20 cellular contexts compared by ENCODE assay signal in genomic region chr2:128371648-128372345, GRCh38. TPM values are rescaled to one million over a fixed set of nuclear protein-coding genes. Genes with fewer than 3 reads are reported as not detected.
DNase-seq lines count a peak whose midpoint lies in the region; ATAC-seq, FAIRE-seq and TF ChIP-seq lines count a peak whose summit lies in the region.
"Had no signal": no experiment of that assay in that cellular context is flagged by ENCODE, and none has a peak within 500 bp of the region (broad histone marks: within the 10 kb centered on the region; RNA-seq: fewer than 3 reads in every experiment).

No MANE protein-coding gene starts in this region.

- H3K4me1 ChIP-seq in OCI-LY7 (ENCODE audit: insufficient read depth, low read length, poor library complexity, severe bottlenecking) (no peaks in the 10 kb centered on the region), kidney (ENCODE audit: control insufficient read depth in 1 of 2, insufficient read depth in 1 of 2, low read depth in 1 of 2, low read length in 2 of 2) (peaks cover 0 to 30% of the 10 kb centered on the region in 2 donors)
- H3K4me1 ChIP-seq: left ventricle myocardium inferior had no signal

- POLR2A ChIA-PET in OCI-LY7 (lab: Charles Lee), result interaction anchor here (0.6 kb wide), 2 partner anchors 43 to 530 kb away, joined by 4 read pairs; no protein-coding TSS in a partner anchor

- no peaks in the 10 kb centered on the region for H3K9me2 ChIP-seq in OCI-LY7 (ENCODE audit: insufficient read depth, low read length)

- TF ChIP-seq CTCF in OCI-LY7 (conservative IDR thresholded peaks at IDR 0.05; ENCODE audit: low read length) (no peak), kidney (IDR thresholded peaks at IDR 0.05; ENCODE audit: borderline replicate concordance, extremely low read depth, insufficient read depth) (no peak), lower leg skin (IDR thresholded peaks at IDR 0.05) (no peak)

- no peaks in the 10 kb centered on the region for H3K9me3 Mint-ChIP-seq in stimulated activated naive B cell treated with anti-CD40 and anti-IgM and Interleukin-4, amounts not matched to agents 10 μg/mL and 1 μg/mL and 100 μg/mL, for 72 hours
- H3K9me3 Mint-ChIP-seq: activated naive CD4-positive, alpha-beta T cell treated with anti-CD3 and anti-CD28 coated beads, Interleukin-2, amount 50 U/mL, for 24 hours had no signal

- TF ChIP-seq POLR2A in lower leg skin (IDR thresholded peaks at IDR 0.05), result no peak

- CTCF ChIA-PET in OCI-LY7 (lab: Charles Lee; ENCODE audit: unreplicated experiment), result no interaction called here

- no peaks in the 10 kb centered on the region for H4K20me1 ChIP-seq in OCI-LY7 (ENCODE audit: insufficient read depth, low read length)

- H3K79me2 ChIP-seq in OCI-LY7 (ENCODE audit: insufficient read depth, low read depth, low read length), result no peaks in the 10 kb centered on the region

- no peaks in the 10 kb centered on the region for H3K9me3 ChIP-seq in OCI-LY7 (ENCODE audit: low read length)
- no peaks in the 10 kb centered on the region for H3K9me3 ChIP-seq in kidney (ENCODE audit: control insufficient read depth in 1 of 2, low read length in 2 of 2)
- H3K9me3 ChIP-seq: heart right ventricle, left ventricle myocardium inferior, uterus had no signal

- no peak overlapping the region for H3K9ac ChIP-seq in kidney (ENCODE audit: low read length in 2 of 2)
- H3K9ac ChIP-seq: KMS-11 had no signal

- no peaks in the 10 kb centered on the region for H3K27me3 Mint-ChIP-seq in stimulated activated naive B cell treated with anti-CD40 and anti-IgM and Interleukin-4, amounts not matched to agents 10 μg/mL and 1 μg/mL and 100 μg/mL, for 72 hours
- H3K27me3 Mint-ChIP-seq: activated naive CD4-positive, alpha-beta T cell treated with anti-CD3 and anti-CD28 coated beads, Interleukin-2, amount 50 U/mL, for 24 hours had no signal

- ATAC-seq in stimulated activated naive B cell treated with anti-CD40 and anti-IgM and Interleukin-4, amounts not matched to agents 10 μg/mL and 1 μg/mL and 100 μg/mL, for 72 hours (replicated peaks), result peak; percentile 38 to 44
- ATAC-seq in HG03469 (IDR thresholded peaks at IDR 0.05; ENCODE audit: unreplicated experiment) (no peak), HG02571 (IDR thresholded peaks at IDR 0.05; ENCODE audit: unreplicated experiment) (no peak)
- ATAC-seq: heart right ventricle had no signal

- no TSS peak for BruUV-seq in OCI-LY7 (replicated peaks; lab: Mats Ljungman, UMichigan)

- peak; percentile 41 for DNase-seq in activated effector memory CD4-positive, alpha-beta T cell treated with anti-CD3 and anti-CD28 coated beads, Interleukin-2, amount 50 U/mL, for 16 hours
- DNase-seq in activated effector memory CD4-positive, alpha-beta T cell treated with Interleukin-2 at 50 U/mL for 16 hours, result no peak
- peak; percentile 15 for DNase-seq in OCI-LY7 (ENCODE audit: low spot score)
- peak; percentile 48 for DNase-seq in kidney
- no peak for DNase-seq in stimulated activated naive B cell treated with anti-CD40 and anti-IgM and Interleukin-4, amounts not matched to agents 10 μg/mL and 1 μg/mL and 100 μg/mL, for 72 hours
- no peak for DNase-seq in lower leg skin (ENCODE audit: low spot score in 2 of 2)
- DNase-seq: activated CD8-positive, alpha-beta memory T cell treated with anti-CD3 and anti-CD28 coated beads for 24 hours; activated T-cell treated with anti-CD3 and anti-CD28 coated beads, Interleukin-2, amount 50 U/mL, for 48 hours; heart right ventricle; left ventricle myocardium inferior; NCI-H1048; NCI-H2029 treated with DMSO at 0.1 percent for 48 hours; T1000 had no signal

- H3K36me3 ChIP-seq in OCI-LY7 (ENCODE audit: insufficient read depth, low read length) (no peaks in the 10 kb centered on the region), kidney (ENCODE audit: control insufficient read depth in 1 of 2, insufficient read depth in 2 of 2, low read length in 2 of 2) (no peaks in the 10 kb centered on the region)
- H3K36me3 ChIP-seq: heart right ventricle, left ventricle myocardium inferior, uterus had no signal

- no peak overlapping the region for H3K4me3 Mint-ChIP-seq in stimulated activated naive B cell treated with anti-CD40 and anti-IgM and Interleukin-4, amounts not matched to agents 10 μg/mL and 1 μg/mL and 100 μg/mL, for 72 hours
- H3K4me3 Mint-ChIP-seq: activated naive CD4-positive, alpha-beta T cell treated with anti-CD3 and anti-CD28 coated beads, Interleukin-2, amount 50 U/mL, for 24 hours had no signal

- H2AFZ ChIP-seq in OCI-LY7 (ENCODE audit: low read length), result no peak overlapping the region

- FAIRE-seq in kidney (lab: Jason Lieb, UNC), result no peak
- FAIRE-seq: RCC 7860 had no signal

- H3K36me3 Mint-ChIP-seq in stimulated activated naive B cell treated with anti-CD40 and anti-IgM and Interleukin-4, amounts not matched to agents 10 μg/mL and 1 μg/mL and 100 μg/mL, for 72 hours, result no peaks in the 10 kb centered on the region
- H3K36me3 Mint-ChIP-seq: activated naive CD4-positive, alpha-beta T cell treated with anti-CD3 and anti-CD28 coated beads, Interleukin-2, amount 50 U/mL, for 24 hours had no signal

- H3K4me2 ChIP-seq in OCI-LY7 (ENCODE audit: low read length), result no peak overlapping the region
- H3K4me2 ChIP-seq: KMS-11 had no signal

- H3K27ac Mint-ChIP-seq in stimulated activated naive B cell treated with anti-CD40 and anti-IgM and Interleukin-4, amounts not matched to agents 10 μg/mL and 1 μg/mL and 100 μg/mL, for 72 hours, result no peak overlapping the region
- H3K27ac Mint-ChIP-seq: activated naive CD4-positive, alpha-beta T cell treated with anti-CD3 and anti-CD28 coated beads, Interleukin-2, amount 50 U/mL, for 24 hours had no signal

- WGBS in lower leg skin, 2 donors, result 88 to 96% methylated on average over 6 to 11 of the region's 11 CpGs

- H3K4me1 Mint-ChIP-seq in stimulated activated naive B cell treated with anti-CD40 and anti-IgM and Interleukin-4, amounts not matched to agents 10 μg/mL and 1 μg/mL and 100 μg/mL, for 72 hours, result peaks cover 0 to 3% of the 10 kb centered on the region in 2 donors
- H3K4me1 Mint-ChIP-seq: activated naive CD4-positive, alpha-beta T cell treated with anti-CD3 and anti-CD28 coated beads, Interleukin-2, amount 50 U/mL, for 24 hours had no signal

- intact Hi-C loops in OCI-LY7 (cut with micrococcal nuclease; ENCODE audit: unreplicated experiment), result no loop called here
- intact Hi-C loops in kidney (cut with DNase I), result no loop called here
- intact Hi-C loops in lower leg skin (cut with DNase I; ENCODE audit: low total_unique reads), result no loop called here

- H3K4me3 ChIP-seq in OCI-LY7 (ENCODE audit: low read depth, low read length, poor library complexity, severe bottlenecking) (no peak overlapping the region), kidney (ENCODE audit: low read length in 2 of 2) (no peak overlapping the region), lower leg skin (ENCODE audit: low read depth, poor library complexity, severe bottlenecking) (no peak overlapping the region)
- H3K4me3 ChIP-seq: heart right ventricle, left ventricle myocardium inferior, uterus had no signal

- H3K27ac ChIP-seq in OCI-LY7 (ENCODE audit: low read depth, low read length, poor library complexity, severe bottlenecking) (no peak overlapping the region), kidney (ENCODE audit: low read depth in 2 of 2, low read length in 2 of 2) (no peak overlapping the region)
- H3K27ac ChIP-seq: 22Rv1, heart right ventricle, KMS-11, left ventricle myocardium inferior, uterus had no signal

RNA-seq across cellular contexts. Expression of gene HS6ST1, which starts 53.1 kb away (rescaled TPM):
- total RNA-seq in OCI-LY7 (2014; rRNA removed; shearing (Covaris generic)), result 12.0 and 17.6 TPM in 2 replicates
- total RNA-seq in OCI-LY7 (2022) (13.4 and 13.6 TPM in 2 replicates), kidney (73.9 TPM), lower leg skin (10 to 100 TPM; 50.2 to 88.9 (median 69.3) TPM)
- polyA plus RNA-seq in kidney (ENCODE audit: insufficient read depth, low read depth, low replicate concordance), result 49.6 TPM

Comparison
In these comparisons a context has a peak if more than half of its experiments do, and no peak if none do; other contexts are left out.
1. DNase-seq: peak in activated effector memory CD4-positive, alpha-beta T cell treated with anti-CD3 and anti-CD28 coated beads, Interleukin-2, amount 50 U/mL, for 16 hours (single experiment), OCI-LY7 (single experiment) and kidney (single experiment); none in activated effector memory CD4-positive, alpha-beta T cell treated with Interleukin-2 at 50 U/mL for 16 hours (single experiment), stimulated activated naive B cell treated with anti-CD40 and anti-IgM and Interleukin-4, amounts not matched to agents 10 μg/mL and 1 μg/mL and 100 μg/mL, for 72 hours (single experiment) and lower leg skin (0 of 2).
2. ATAC-seq: peak in stimulated activated naive B cell treated with anti-CD40 and anti-IgM and Interleukin-4, amounts not matched to agents 10 μg/mL and 1 μg/mL and 100 μg/mL, for 72 hours (2 of 2); none in HG03469 (single experiment) and HG02571 (single experiment).